Comparison of ENCODE assay signal across 17 cellular contexts in genomic region chr15:100250166-100250800, GRCh38.
"Had no signal": no experiment of that assay in that cellular context is flagged by ENCODE, and none has a peak within 500 bp of the region (broad histone marks: within the 10 kb centered on the region; RNA-seq: fewer than 3 reads in every experiment).

No MANE protein-coding gene starts in this region.

- H3K4me1 Mint-ChIP-seq: activated CD4-positive, alpha-beta T cell treated with anti-CD3 and anti-CD28 coated beads, Interleukin-2, amount 10 ng/mL, durations not matched to agents 7 days and 5 days; activated naive CD4-positive, alpha-beta T cell treated with anti-CD3 and anti-CD28 coated beads, Interleukin-2, amount 10 ng/mL, durations not matched to agents 7 days and 5 days; activated T-helper 17 cell treated with anti-CD3 and anti-CD28 coated beads, Interleukin-2, amount 50 U/mL, for 72 hours had no signal

- ATAC-seq: activated T-helper 17 cell treated with anti-CD3 and anti-CD28 coated beads, Interleukin-2, amount 50 U/mL, for 72 hours; foreskin keratinocyte had no signal

- H3K4me1 ChIP-seq: esophagus muscularis mucosa, foreskin keratinocyte, parathyroid adenoma had no signal

- H3K4me3 ChIP-seq: cardiac muscle cell, esophagus muscularis mucosa, lung, neural progenitor cell, skin epidermis, transverse colon had no signal

- H3K27me3 ChIP-seq: cardiac muscle cell, esophagus muscularis mucosa, neural progenitor cell, transverse colon had no signal

- H3K27ac Mint-ChIP-seq: activated CD4-positive, alpha-beta T cell treated with anti-CD3 and anti-CD28 coated beads, Interleukin-2, amount 10 ng/mL, durations not matched to agents 7 days and 5 days; activated naive CD4-positive, alpha-beta T cell treated with anti-CD3 and anti-CD28 coated beads, Interleukin-2, amount 10 ng/mL, durations not matched to agents 7 days and 5 days; activated T-helper 17 cell treated with anti-CD3 and anti-CD28 coated beads, Interleukin-2, amount 50 U/mL, for 72 hours; immature natural killer cell; neural progenitor cell had no signal

- H3K36me3 Mint-ChIP-seq: activated naive CD4-positive, alpha-beta T cell treated with anti-CD3 and anti-CD28 coated beads, Interleukin-2, amount 10 ng/mL, durations not matched to agents 7 days and 5 days; neural progenitor cell had no signal

- H3K9me3 Mint-ChIP-seq: activated CD4-positive, alpha-beta T cell treated with anti-CD3 and anti-CD28 coated beads, Interleukin-2, amount 10 ng/mL, durations not matched to agents 7 days and 5 days; activated naive CD4-positive, alpha-beta T cell treated with anti-CD3 and anti-CD28 coated beads, Interleukin-2, amount 10 ng/mL, durations not matched to agents 7 days and 5 days; activated T-helper 17 cell treated with anti-CD3 and anti-CD28 coated beads, Interleukin-2, amount 50 U/mL, for 72 hours; immature natural killer cell; neural progenitor cell had no signal

- H3K27ac ChIP-seq: cardiac muscle cell, esophagus muscularis mucosa, foreskin keratinocyte, neural progenitor cell, parathyroid adenoma, transverse colon had no signal

- H3K4me3 Mint-ChIP-seq: activated CD4-positive, alpha-beta T cell treated with anti-CD3 and anti-CD28 coated beads, Interleukin-2, amount 10 ng/mL, durations not matched to agents 7 days and 5 days; activated naive CD4-positive, alpha-beta T cell treated with anti-CD3 and anti-CD28 coated beads, Interleukin-2, amount 10 ng/mL, durations not matched to agents 7 days and 5 days; activated T-helper 17 cell treated with anti-CD3 and anti-CD28 coated beads, Interleukin-2, amount 50 U/mL, for 72 hours; immature natural killer cell; neural progenitor cell had no signal

- H3K36me3 ChIP-seq: cardiac muscle cell, neural progenitor cell, transverse colon had no signal

- H3K9me3 ChIP-seq: esophagus muscularis mucosa, transverse colon had no signal

- H3K27me3 Mint-ChIP-seq: activated CD4-positive, alpha-beta T cell treated with anti-CD3 and anti-CD28 coated beads, Interleukin-2, amount 10 ng/mL, durations not matched to agents 7 days and 5 days; activated naive CD4-positive, alpha-beta T cell treated with anti-CD3 and anti-CD28 coated beads, Interleukin-2, amount 10 ng/mL, durations not matched to agents 7 days and 5 days; activated T-helper 17 cell treated with anti-CD3 and anti-CD28 coated beads, Interleukin-2, amount 50 U/mL, for 72 hours had no signal

- DNase-seq: activated CD4-positive, alpha-beta T cell treated with anti-CD3 and anti-CD28 coated beads, Interleukin-2, amount 10 ng/mL, durations not matched to agents 7 days and 5 days; activated naive CD4-positive, alpha-beta T cell treated with anti-CD3 and anti-CD28 coated beads, Interleukin-2, amount 10 ng/mL, durations not matched to agents 7 days and 5 days; foreskin keratinocyte; immature natural killer cell; midbrain; stimulated activated CD4-positive, alpha-beta T cell treated with anti-CD3 and anti-CD28 coated beads, Interleukin-15, amount 100 ng/mL, for 24 hours; stimulated activated CD4-positive, alpha-beta T cell treated with anti-CD3 and anti-CD28 coated beads, Interleukin-4, amount 100 ng/mL, for 1 hour; stimulated activated naive CD4-positive, alpha-beta T cell treated with Interleukin-2 at 50 U/mL for 16 hours; SW 1271; transverse colon had no signal
